In genomic region chr3:115706311-115706829, GRCh38 we compare ENCODE assay signal across 1 cellular context.
TF ChIP-seq lines count a peak whose summit lies in the region.

No MANE protein-coding gene starts in this region.

TF ChIP-seq in HepG2, 621 proteins besides CTCF, POLR2A, EP300 and RAD21 (continued from another document and continues in another):
- TF ChIP-seq, protein P1, sequence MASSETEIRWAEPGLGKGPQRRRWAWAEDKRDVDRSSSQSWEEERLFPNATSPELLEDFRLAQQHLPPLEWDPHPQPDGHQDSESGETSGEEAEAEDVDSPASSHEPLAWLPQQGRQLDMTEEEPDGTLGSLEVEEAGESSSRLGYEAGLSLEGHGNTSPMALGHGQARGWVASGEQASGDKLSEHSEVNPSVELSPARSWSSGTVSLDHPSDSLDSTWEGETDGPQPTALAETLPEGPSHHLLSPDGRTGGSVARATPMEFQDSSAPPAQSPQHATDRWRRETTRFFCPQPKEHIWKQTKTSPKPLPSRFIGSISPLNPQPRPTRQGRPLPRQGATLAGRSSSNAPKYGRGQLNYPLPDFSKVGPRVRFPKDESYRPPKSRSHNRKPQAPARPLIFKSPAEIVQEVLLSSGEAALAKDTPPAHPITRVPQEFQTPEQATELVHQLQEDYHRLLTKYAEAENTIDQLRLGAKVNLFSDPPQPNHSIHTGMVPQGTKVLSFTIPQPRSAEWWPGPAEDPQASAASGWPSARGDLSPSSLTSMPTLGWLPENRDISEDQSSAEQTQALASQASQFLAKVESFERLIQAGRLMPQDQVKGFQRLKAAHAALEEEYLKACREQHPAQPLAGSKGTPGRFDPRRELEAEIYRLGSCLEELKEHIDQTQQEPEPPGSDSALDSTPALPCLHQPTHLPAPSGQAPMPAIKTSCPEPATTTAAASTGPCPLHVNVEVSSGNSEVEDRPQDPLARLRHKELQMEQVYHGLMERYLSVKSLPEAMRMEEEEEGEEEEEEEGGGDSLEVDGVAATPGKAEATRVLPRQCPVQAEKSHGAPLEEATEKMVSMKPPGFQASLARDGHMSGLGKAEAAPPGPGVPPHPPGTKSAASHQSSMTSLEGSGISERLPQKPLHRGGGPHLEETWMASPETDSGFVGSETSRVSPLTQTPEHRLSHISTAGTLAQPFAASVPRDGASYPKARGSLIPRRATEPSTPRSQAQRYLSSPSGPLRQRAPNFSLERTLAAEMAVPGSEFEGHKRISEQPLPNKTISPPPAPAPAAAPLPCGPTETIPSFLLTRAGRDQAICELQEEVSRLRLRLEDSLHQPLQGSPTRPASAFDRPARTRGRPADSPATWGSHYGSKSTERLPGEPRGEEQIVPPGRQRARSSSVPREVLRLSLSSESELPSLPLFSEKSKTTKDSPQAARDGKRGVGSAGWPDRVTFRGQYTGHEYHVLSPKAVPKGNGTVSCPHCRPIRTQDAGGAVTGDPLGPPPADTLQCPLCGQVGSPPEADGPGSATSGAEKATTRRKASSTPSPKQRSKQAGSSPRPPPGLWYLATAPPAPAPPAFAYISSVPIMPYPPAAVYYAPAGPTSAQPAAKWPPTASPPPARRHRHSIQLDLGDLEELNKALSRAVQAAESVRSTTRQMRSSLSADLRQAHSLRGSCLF (CRISPR knock-in tag; IDR thresholded peaks at IDR 0.05; ENCODE audit: borderline replicate concordance) = no peak
- TF ChIP-seq ZNF44 (CRISPR knock-in tag; IDR thresholded peaks at IDR 0.05) = no peak
- no peak for TF ChIP-seq STAG1 (CRISPR knock-in tag; IDR thresholded peaks at IDR 0.05)
- no peak; the same call in 1 of the 2 replicates for TF ChIP-seq DPF2 (CRISPR knock-in tag; IDR thresholded peaks at IDR 0.05; ENCODE audit: borderline replicate concordance, low read depth)
- TF ChIP-seq, protein P2, sequence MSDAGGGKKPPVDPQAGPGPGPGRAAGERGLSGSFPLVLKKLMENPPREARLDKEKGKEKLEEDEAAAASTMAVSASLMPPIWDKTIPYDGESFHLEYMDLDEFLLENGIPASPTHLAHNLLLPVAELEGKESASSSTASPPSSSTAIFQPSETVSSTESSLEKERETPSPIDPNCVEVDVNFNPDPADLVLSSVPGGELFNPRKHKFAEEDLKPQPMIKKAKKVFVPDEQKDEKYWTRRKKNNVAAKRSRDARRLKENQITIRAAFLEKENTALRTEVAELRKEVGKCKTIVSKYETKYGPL (CRISPR knock-in tag; IDR thresholded peaks at IDR 0.05) = no peak
- TF ChIP-seq ZNF451 (CRISPR knock-in tag; IDR thresholded peaks at IDR 0.05) = no peak
- no peak for TF ChIP-seq SCMH1 (CRISPR knock-in tag; IDR thresholded peaks at IDR 0.05; ENCODE audit: borderline replicate concordance)
- no peak for TF ChIP-seq RNF2 (conservative IDR thresholded peaks at IDR 0.05; ENCODE audit: low read depth)
- no peak for TF ChIP-seq MBNL3 (CRISPR knock-in tag; conservative IDR thresholded peaks at IDR 0.05)
- TF ChIP-seq ARID2 (CRISPR knock-in tag; IDR thresholded peaks at IDR 0.05; ENCODE audit: borderline replicate concordance) = no peak
- no peak for TF ChIP-seq MNT (IDR thresholded peaks at IDR 0.05)
- no peak for TF ChIP-seq ATAD3A (CRISPR knock-in tag; IDR thresholded peaks at IDR 0.05)
- TF ChIP-seq PRPF4 (IDR thresholded peaks at IDR 0.05; ENCODE audit: low read depth, low read length, poor library complexity, severe bottlenecking) = no peak
- no peak for TF ChIP-seq KAT2B (IDR thresholded peaks at IDR 0.05; ENCODE audit: borderline replicate concordance, low read depth, low read length)
- TF ChIP-seq HNF1A (IDR thresholded peaks at IDR 0.05; ENCODE audit: low read depth) = no peak
- TF ChIP-seq HNF1A (CRISPR knock-in tag; IDR thresholded peaks at IDR 0.05; ENCODE audit: borderline replicate concordance) = no peak
- no peak for TF ChIP-seq IRX3 (CRISPR knock-in tag; IDR thresholded peaks at IDR 0.05; ENCODE audit: borderline replicate concordance, low read depth)
- TF ChIP-seq ZNF720 (CRISPR knock-in tag; IDR thresholded peaks at IDR 0.05) = no peak
- no peak for TF ChIP-seq ATRX (CRISPR knock-in tag; IDR thresholded peaks at IDR 0.05; ENCODE audit: borderline replicate concordance)
- no peak for TF ChIP-seq GFI1 (CRISPR knock-in tag; IDR thresholded peaks at IDR 0.05; ENCODE audit: borderline replicate concordance)
- TF ChIP-seq HCFC1 (IDR thresholded peaks at IDR 0.05; ENCODE audit: low read depth, low read length) = no peak
- TF ChIP-seq ZNF335 (CRISPR knock-in tag; IDR thresholded peaks at IDR 0.05) = no peak
- no peak for TF ChIP-seq REXO4 (CRISPR knock-in tag; IDR thresholded peaks at IDR 0.05; ENCODE audit: borderline replicate concordance)
- TF ChIP-seq SMAD9 (CRISPR knock-in tag; IDR thresholded peaks at IDR 0.05) = no peak
- no peak for TF ChIP-seq SATB2 (CRISPR knock-in tag; IDR thresholded peaks at IDR 0.05)
- no peak for TF ChIP-seq MAFK (conservative IDR thresholded peaks at IDR 0.05 in 1 of 2, IDR thresholded peaks at IDR 0.05 in 1 of 2; ENCODE audit: low read length in 2 of 2)
- TF ChIP-seq HNRNPK (IDR thresholded peaks at IDR 0.05; ENCODE audit: low read depth, low read length, poor library complexity, severe bottlenecking) = no peak
- no peak for TF ChIP-seq ZC3H13 (CRISPR knock-in tag; IDR thresholded peaks at IDR 0.05)
- no peak for TF ChIP-seq RFX3 (CRISPR knock-in tag; IDR thresholded peaks at IDR 0.05)
- TF ChIP-seq KAT8 (CRISPR knock-in tag; IDR thresholded peaks at IDR 0.05) = no peak
- no peak for TF ChIP-seq STAT6 (CRISPR knock-in tag; IDR thresholded peaks at IDR 0.05; ENCODE audit: borderline replicate concordance)
- TF ChIP-seq MEF2D (CRISPR knock-in tag; IDR thresholded peaks at IDR 0.05) = no peak
- TF ChIP-seq NR3C1 (CRISPR knock-in tag; IDR thresholded peaks at IDR 0.05) = no peak
- TF ChIP-seq PRMT3 (CRISPR knock-in tag; IDR thresholded peaks at IDR 0.05; ENCODE audit: borderline replicate concordance, low read depth) = no peak
- no peak for TF ChIP-seq NFYC (CRISPR knock-in tag; IDR thresholded peaks at IDR 0.05)
- TF ChIP-seq, protein P3, sequence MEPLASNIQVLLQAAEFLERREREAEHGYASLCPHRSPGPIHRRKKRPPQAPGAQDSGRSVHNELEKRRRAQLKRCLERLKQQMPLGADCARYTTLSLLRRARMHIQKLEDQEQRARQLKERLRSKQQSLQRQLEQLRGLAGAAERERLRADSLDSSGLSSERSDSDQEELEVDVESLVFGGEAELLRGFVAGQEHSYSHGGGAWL (CRISPR knock-in tag; IDR thresholded peaks at IDR 0.05) = no peak
- no peak for TF ChIP-seq GATAD1 (CRISPR knock-in tag; IDR thresholded peaks at IDR 0.05)
- no peak for TF ChIP-seq ZEB1 (IDR thresholded peaks at IDR 0.05; ENCODE audit: insufficient replicate concordance, low read depth)
- TF ChIP-seq ZNF468 (CRISPR knock-in tag; IDR thresholded peaks at IDR 0.05) = no peak
- TF ChIP-seq, protein P4, sequence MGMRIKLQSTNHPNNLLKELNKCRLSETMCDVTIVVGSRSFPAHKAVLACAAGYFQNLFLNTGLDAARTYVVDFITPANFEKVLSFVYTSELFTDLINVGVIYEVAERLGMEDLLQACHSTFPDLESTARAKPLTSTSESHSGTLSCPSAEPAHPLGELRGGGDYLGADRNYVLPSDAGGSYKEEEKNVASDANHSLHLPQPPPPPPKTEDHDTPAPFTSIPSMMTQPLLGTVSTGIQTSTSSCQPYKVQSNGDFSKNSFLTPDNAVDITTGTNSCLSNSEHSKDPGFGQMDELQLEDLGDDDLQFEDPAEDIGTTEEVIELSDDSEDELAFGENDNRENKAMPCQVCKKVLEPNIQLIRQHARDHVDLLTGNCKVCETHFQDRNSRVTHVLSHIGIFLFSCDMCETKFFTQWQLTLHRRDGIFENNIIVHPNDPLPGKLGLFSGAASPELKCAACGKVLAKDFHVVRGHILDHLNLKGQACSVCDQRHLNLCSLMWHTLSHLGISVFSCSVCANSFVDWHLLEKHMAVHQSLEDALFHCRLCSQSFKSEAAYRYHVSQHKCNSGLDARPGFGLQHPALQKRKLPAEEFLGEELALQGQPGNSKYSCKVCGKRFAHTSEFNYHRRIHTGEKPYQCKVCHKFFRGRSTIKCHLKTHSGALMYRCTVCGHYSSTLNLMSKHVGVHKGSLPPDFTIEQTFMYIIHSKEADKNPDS (CRISPR knock-in tag; IDR thresholded peaks at IDR 0.05) = no peak
- no peak for TF ChIP-seq FOSL1 (CRISPR knock-in tag; IDR thresholded peaks at IDR 0.05; ENCODE audit: borderline replicate concordance)
- no peak for TF ChIP-seq BORCS8-MEF2B (CRISPR knock-in tag; IDR thresholded peaks at IDR 0.05)
- no peak for TF ChIP-seq ZFAT (CRISPR knock-in tag; conservative IDR thresholded peaks at IDR 0.05)
- no peak for TF ChIP-seq CCDC6 (CRISPR knock-in tag; IDR thresholded peaks at IDR 0.05)
- no peak for TF ChIP-seq ZNF33B (CRISPR knock-in tag; IDR thresholded peaks at IDR 0.05)
- no peak for TF ChIP-seq ZNF772 (CRISPR knock-in tag; IDR thresholded peaks at IDR 0.05)
- no peak for TF ChIP-seq SMAD1 (CRISPR knock-in tag; IDR thresholded peaks at IDR 0.05; ENCODE audit: borderline replicate concordance, low read depth)
- TF ChIP-seq, protein P5, sequence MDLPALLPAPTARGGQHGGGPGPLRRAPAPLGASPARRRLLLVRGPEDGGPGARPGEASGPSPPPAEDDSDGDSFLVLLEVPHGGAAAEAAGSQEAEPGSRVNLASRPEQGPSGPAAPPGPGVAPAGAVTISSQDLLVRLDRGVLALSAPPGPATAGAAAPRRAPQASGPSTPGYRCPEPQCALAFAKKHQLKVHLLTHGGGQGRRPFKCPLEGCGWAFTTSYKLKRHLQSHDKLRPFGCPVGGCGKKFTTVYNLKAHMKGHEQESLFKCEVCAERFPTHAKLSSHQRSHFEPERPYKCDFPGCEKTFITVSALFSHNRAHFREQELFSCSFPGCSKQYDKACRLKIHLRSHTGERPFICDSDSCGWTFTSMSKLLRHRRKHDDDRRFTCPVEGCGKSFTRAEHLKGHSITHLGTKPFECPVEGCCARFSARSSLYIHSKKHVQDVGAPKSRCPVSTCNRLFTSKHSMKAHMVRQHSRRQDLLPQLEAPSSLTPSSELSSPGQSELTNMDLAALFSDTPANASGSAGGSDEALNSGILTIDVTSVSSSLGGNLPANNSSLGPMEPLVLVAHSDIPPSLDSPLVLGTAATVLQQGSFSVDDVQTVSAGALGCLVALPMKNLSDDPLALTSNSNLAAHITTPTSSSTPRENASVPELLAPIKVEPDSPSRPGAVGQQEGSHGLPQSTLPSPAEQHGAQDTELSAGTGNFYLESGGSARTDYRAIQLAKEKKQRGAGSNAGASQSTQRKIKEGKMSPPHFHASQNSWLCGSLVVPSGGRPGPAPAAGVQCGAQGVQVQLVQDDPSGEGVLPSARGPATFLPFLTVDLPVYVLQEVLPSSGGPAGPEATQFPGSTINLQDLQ (CRISPR knock-in tag; IDR thresholded peaks at IDR 0.05) = no peak
- TF ChIP-seq PHF21A (CRISPR knock-in tag; IDR thresholded peaks at IDR 0.05) = no peak
